In the genomic region with DNA sequence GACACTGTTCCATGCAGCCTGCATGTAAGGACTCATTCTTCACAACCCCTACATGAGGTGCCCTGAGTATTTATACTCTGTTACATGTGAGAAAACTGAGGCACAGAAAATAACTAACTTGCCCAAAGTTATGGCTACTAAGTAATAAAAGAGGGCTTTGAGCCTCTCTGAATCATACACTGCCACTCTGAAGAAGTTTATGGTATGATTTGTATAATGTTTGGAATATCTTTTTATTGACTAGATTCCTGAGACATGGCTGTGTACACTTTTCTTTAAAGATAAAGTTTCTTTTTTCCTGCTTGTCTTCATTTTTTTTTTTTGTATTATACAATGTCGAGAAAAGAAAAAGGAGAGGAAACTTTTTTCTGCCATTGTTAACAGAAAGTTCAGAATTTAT, we compare ENCODE assay signal across 28 cellular contexts.
"Had no signal": no experiment of that assay in that cellular context is flagged by ENCODE, and none has a peak within 500 bp of the region (broad histone marks: within the 10 kb centered on the region; RNA-seq: fewer than 3 reads in every experiment).

No MANE protein-coding gene starts in this region.

- H3K79me2 ChIP-seq: parathyroid adenoma had no signal

- H3K36me3 Mint-ChIP-seq: naive thymus-derived CD4-positive, alpha-beta T cell; natural killer cell treated with Interleukin-12 subunit alpha and Interleukin-12 subunit beta and Interleukin-15 and Interleukin-18, amount 100 ng/mL, for 72 hours; neural progenitor cell; stimulated activated effector memory CD8-positive, alpha-beta T cell treated with anti-CD3 and anti-CD28 coated beads, Interleukin-12 subunit alpha, Interleukin-12 subunit beta, amount 100 ng/mL, for 72 hours; type B pancreatic cell had no signal

- H3K9me3 Mint-ChIP-seq: neural progenitor cell, type B pancreatic cell had no signal

- H3K36me3 ChIP-seq: heart left ventricle, lower lobe of right lung, neural progenitor cell, neutrophil, spleen, suprapubic skin, thoracic aorta, tibial artery, vagina had no signal

- DNase-seq: glutamatergic neuron; heart left ventricle; hypothalamus; islet precursor cell; left ventricle myocardium superior; lower lobe of right lung; mammary epithelial cell; naive thymus-derived CD4-positive, alpha-beta T cell; occipital lobe; psoas muscle; right cardiac atrium; spleen; stimulated activated CD4-positive, alpha-beta T cell treated with anti-CD3 and anti-CD28 coated beads, Interleukin-4, amount 100 ng/mL, for 24 hours; stimulated activated naive CD4-positive, alpha-beta T cell; tibial artery had no signal

- H2AFZ ChIP-seq: neural progenitor cell, parathyroid adenoma had no signal

- H3K4me3 ChIP-seq: heart left ventricle, lower lobe of right lung, neural progenitor cell, psoas muscle, skin epidermis, spleen, suprapubic skin, thoracic aorta, tibial artery, vagina had no signal

- H3K9ac ChIP-seq: neural progenitor cell, parathyroid adenoma had no signal

- H3K9me3 ChIP-seq: heart left ventricle, lower lobe of right lung, neutrophil, psoas muscle, spleen, thoracic aorta, tibial artery, vagina had no signal

- H3K4me1 Mint-ChIP-seq: naive thymus-derived CD4-positive, alpha-beta T cell; stimulated activated effector memory CD8-positive, alpha-beta T cell treated with anti-CD3 and anti-CD28 coated beads, Interleukin-12 subunit alpha, Interleukin-12 subunit beta, amount 100 ng/mL, for 72 hours had no signal

- H3K4me1 ChIP-seq: heart left ventricle, lower lobe of right lung, parathyroid adenoma, psoas muscle, spleen, suprapubic skin, tibial artery, vagina had no signal

- H3K27me3 ChIP-seq: heart left ventricle, neural progenitor cell, neutrophil, spleen, suprapubic skin, tibial artery, vagina had no signal

- H3K4me2 ChIP-seq: neural progenitor cell had no signal

- H3K27ac ChIP-seq: heart left ventricle, lower lobe of right lung, neural progenitor cell, neutrophil, parathyroid adenoma, psoas muscle, skin epidermis, spleen, suprapubic skin, thoracic aorta, tibial artery, vagina had no signal

- ATAC-seq: heart left ventricle; left lobe of liver; left ventricle myocardium superior; lower lobe of right lung; naive thymus-derived CD4-positive, alpha-beta T cell; natural killer cell treated with Interleukin-12 subunit alpha and Interleukin-12 subunit beta and Interleukin-15 and Interleukin-18, amount 100 ng/mL, for 72 hours; psoas muscle; right cardiac atrium; sciatic nerve; stimulated activated effector memory CD8-positive, alpha-beta T cell treated with anti-CD3 and anti-CD28 coated beads, Interleukin-12 subunit alpha, Interleukin-12 subunit beta, amount 100 ng/mL, for 72 hours had no signal

- H3K27me3 Mint-ChIP-seq: naive thymus-derived CD4-positive, alpha-beta T cell; natural killer cell treated with Interleukin-12 subunit alpha and Interleukin-12 subunit beta and Interleukin-15 and Interleukin-18, amount 100 ng/mL, for 72 hours; stimulated activated naive CD8-positive, alpha-beta T cell treated with anti-CD3 and anti-CD28 coated beads, Interleukin-15, Interleukin-2, amounts not matched to agents 100 ng/mL and 50 ng/mL, for 24 hours; type B pancreatic cell had no signal

- H3K27ac Mint-ChIP-seq: naive thymus-derived CD4-positive, alpha-beta T cell; natural killer cell treated with Interleukin-12 subunit alpha and Interleukin-12 subunit beta and Interleukin-15 and Interleukin-18, amount 100 ng/mL, for 72 hours; neural progenitor cell; stimulated activated effector memory CD8-positive, alpha-beta T cell treated with anti-CD3 and anti-CD28 coated beads, Interleukin-12 subunit alpha, Interleukin-12 subunit beta, amount 100 ng/mL, for 72 hours; stimulated activated naive CD8-positive, alpha-beta T cell treated with anti-CD3 and anti-CD28 coated beads, Interleukin-15, Interleukin-2, amounts not matched to agents 100 ng/mL and 50 ng/mL, for 24 hours; type B pancreatic cell had no signal

- H3K4me3 Mint-ChIP-seq: naive thymus-derived CD4-positive, alpha-beta T cell; natural killer cell treated with Interleukin-12 subunit alpha and Interleukin-12 subunit beta and Interleukin-15 and Interleukin-18, amount 100 ng/mL, for 72 hours; neural progenitor cell; stimulated activated effector memory CD8-positive, alpha-beta T cell treated with anti-CD3 and anti-CD28 coated beads, Interleukin-12 subunit alpha, Interleukin-12 subunit beta, amount 100 ng/mL, for 72 hours; stimulated activated naive CD8-positive, alpha-beta T cell treated with anti-CD3 and anti-CD28 coated beads, Interleukin-15, Interleukin-2, amounts not matched to agents 100 ng/mL and 50 ng/mL, for 24 hours; type B pancreatic cell had no signal
